In the genomic region with DNA sequence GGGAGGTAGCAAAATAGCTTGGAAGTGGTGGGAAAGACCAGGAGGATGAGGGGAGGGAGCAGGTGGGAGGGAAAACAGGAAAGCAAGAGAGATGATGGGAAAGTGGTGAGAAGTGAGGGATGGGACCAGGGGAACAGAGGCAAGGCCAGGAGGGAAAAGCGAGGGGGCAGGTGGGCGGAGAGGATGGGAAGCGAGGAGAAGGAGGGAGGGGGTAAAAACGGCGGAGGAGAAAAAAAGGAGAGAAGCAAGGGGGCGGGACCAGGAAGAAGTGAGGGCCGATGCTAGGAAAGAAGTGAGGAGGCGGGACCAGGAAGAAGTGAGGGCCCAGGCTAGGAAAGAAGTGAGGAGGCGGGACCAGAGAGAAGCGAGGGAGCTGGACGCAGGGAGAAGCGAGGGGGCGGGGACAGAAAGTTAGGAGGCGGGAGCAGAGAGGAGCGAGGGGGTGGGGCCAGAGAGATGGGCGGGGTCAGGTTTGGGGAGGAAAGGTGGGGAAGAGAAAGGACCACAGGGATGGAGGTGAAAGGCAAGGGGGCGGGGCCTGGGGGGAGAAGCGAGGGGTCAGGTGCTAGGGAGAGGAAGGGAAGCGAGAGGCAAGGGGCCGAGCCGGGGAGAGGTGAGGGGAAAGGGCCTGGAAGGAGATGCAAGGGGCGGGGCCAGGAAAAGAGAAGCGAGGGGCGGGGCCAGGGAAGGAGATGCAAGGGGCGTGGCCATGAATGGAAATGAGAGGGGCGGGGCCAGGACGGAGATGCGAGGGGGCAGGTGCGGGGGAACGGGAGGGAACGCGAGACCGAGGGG, we compare ENCODE assay signal across 8 cellular contexts. TPM values are rescaled to one million over a fixed set of nuclear protein-coding genes. Genes with fewer than 3 reads are reported as not detected.
DNase-seq lines count a peak whose midpoint lies in the region; ATAC-seq, FAIRE-seq and TF ChIP-seq lines count a peak whose summit lies in the region.

No MANE protein-coding gene starts in this region.

- peaks cover 49% of the 10 kb centered on the region for H3K79me2 ChIP-seq in HCT116 (ENCODE audit: insufficient read depth, low read length)

- CTCF ChIA-PET in HCT116 (lab: Charles Lee): no interaction called here

- no peak for TF ChIP-seq CTCF in HCT116 (IDR thresholded peaks at IDR 0.05 in 2 of 3, conservative IDR thresholded peaks at IDR 0.05 in 1 of 3; ENCODE audit: borderline replicate concordance in 1 of 3, insufficient read depth in 1 of 3, low read depth in 2 of 3, low read length in 2 of 3)
- no peak for TF ChIP-seq CTCF in kidney (IDR thresholded peaks at IDR 0.05; ENCODE audit: borderline replicate concordance, extremely low read depth, insufficient read depth)

- POLR2A ChIA-PET in HCT116 (lab: Charles Lee): interaction anchor here (0.6 to 1.0 kb wide), 4 partner anchors 20 to 131 kb away, joined by 3 to 4 read pairs (median 3); no protein-coding TSS in a partner anchor

- H3K27ac ChIP-seq in HCT116 (ENCODE audit: low read depth, low read length) (peak overlapping the region; percentile 60), kidney (ENCODE audit: low read depth in 2 of 2, low read length in 2 of 2) (peak overlapping the region; percentile 89 to 97)

- H3K9ac ChIP-seq in HCT116 (ENCODE audit: low read length): no peak overlapping the region
- H3K9ac ChIP-seq in kidney (ENCODE audit: low read length in 2 of 2): no peak overlapping the region

- H3K4me3 ChIP-seq in HCT116 (replicated peaks in 1 of 2; ENCODE audit: low read depth in 1 of 2, low read length in 2 of 2): peak overlapping the region; percentile 61 to 66
- peak overlapping the region; percentile 65 to 70 for H3K4me3 ChIP-seq in kidney (ENCODE audit: low read length in 2 of 2)

- H3K9me2 ChIP-seq in HCT116 (ENCODE audit: insufficient read depth): no peaks in the 10 kb centered on the region

- no TSS peak for BruUV-seq in HCT116 (replicated peaks; lab: Mats Ljungman, UMichigan)

- no peak overlapping the region for H2AFZ ChIP-seq in HCT116 (ENCODE audit: low read depth, low read length, poor library complexity, severe bottlenecking)

- RAD21 ChIA-PET in HCT116 (lab: Charles Lee; ENCODE audit: low non-redundant PET in 1 of 2, low total read pairs in 2 of 2, uncharacterized antibody in 2 of 2, unreplicated experiment in 2 of 2): interaction anchor here in 1 of 2 experiments (0.6 kb wide), 1 partner anchor 107 kb away, joined by 3 read pairs; no protein-coding TSS in a partner anchor

- no peak for TF ChIP-seq RAD21 in HCT116 (IDR thresholded peaks at IDR 0.05; ENCODE audit: low read depth)

- H3K4me1 ChIP-seq in HCT116 (ENCODE audit: control insufficient read depth in 1 of 2, insufficient read depth in 2 of 2, low read length in 2 of 2) (peaks cover 4 to 28% of the 10 kb centered on the region in 2 experiments; a peak in 3 of 4 replicates), kidney (ENCODE audit: control insufficient read depth in 1 of 2, insufficient read depth in 1 of 2, low read depth in 1 of 2, low read length in 2 of 2) (peaks cover 8 to 11% of the 10 kb centered on the region in 2 donors)

- no peaks in the 10 kb centered on the region for H3K36me3 ChIP-seq in HCT116 (ENCODE audit: control insufficient read depth in 1 of 2, insufficient read depth in 2 of 2, low read length in 2 of 2)
- H3K36me3 ChIP-seq in kidney (ENCODE audit: control insufficient read depth in 1 of 2, insufficient read depth in 2 of 2, low read length in 2 of 2): no peaks in the 10 kb centered on the region

- peak overlapping the region; percentile 77 for H3K4me2 ChIP-seq in HCT116 (ENCODE audit: low read length)

- peak; percentile 76 for ATAC-seq in HCT116

- H3K27me3 ChIP-seq in HCT116 (ENCODE audit: insufficient read depth, low read length): no peaks in the 10 kb centered on the region

- intact Hi-C loops in HCT116 (cut with micrococcal nuclease): loop anchor here (1.0 kb wide), 1 partner anchor 87 kb away; no protein-coding TSS in a partner anchor
- intact Hi-C loops in kidney (cut with DNase I): no loop called here

- DNase-seq in CD1c-positive myeloid dendritic cell (ENCODE audit: extremely low spot score): peak; percentile 92
- peak; percentile 78 for DNase-seq in HCT116 (ENCODE audit: low read depth, low spot score)
- peak; percentile 79 for DNase-seq in NCI-H345 (lab: John Stamatoyannopoulos, UW)
- peak; percentile 84 for DNase-seq in activated CD4-positive, alpha-beta T cell treated with anti-CD3 and anti-CD28 coated beads for 1 hour
- peak; percentile 90 for DNase-seq in cerebellar cortex (ENCODE audit: low spot score)
- DNase-seq in kidney: peak; percentile 98
- DNase-seq in stimulated activated CD4-positive, alpha-beta T cell treated with anti-CD3 and anti-CD28 coated beads, Interleukin-12 subunit alpha, Interleukin-12 subunit beta, amount 100 ng/mL, for 4 hours: peak; percentile 83
- DNase-seq in OCI-M2 (lab: John Stamatoyannopoulos, UW; ENCODE audit: unreplicated experiment): no peak

- no peak for TF ChIP-seq POLR2A in HCT116 (IDR thresholded peaks at IDR 0.05; ENCODE audit: borderline replicate concordance, extremely low read depth, insufficient read depth, insufficient read length)

- no peak for FAIRE-seq in kidney (lab: Jason Lieb, UNC)

- H3K9me3 ChIP-seq in HCT116 (ENCODE audit: control insufficient read depth in 1 of 2, insufficient read depth in 1 of 2, low read depth in 1 of 2, low read length in 2 of 2) (no peaks in the 10 kb centered on the region), kidney (ENCODE audit: control insufficient read depth in 1 of 2, low read length in 2 of 2) (no peaks in the 10 kb centered on the region)

- peaks cover 14% of the 10 kb centered on the region; the same call in 1 of the 2 replicates for H4K20me1 ChIP-seq in HCT116 (ENCODE audit: insufficient read depth)

TF ChIP-seq in HCT116, 20 proteins besides CTCF, POLR2A, EP300 and RAD21:
- TF ChIP-seq, protein P1, sequence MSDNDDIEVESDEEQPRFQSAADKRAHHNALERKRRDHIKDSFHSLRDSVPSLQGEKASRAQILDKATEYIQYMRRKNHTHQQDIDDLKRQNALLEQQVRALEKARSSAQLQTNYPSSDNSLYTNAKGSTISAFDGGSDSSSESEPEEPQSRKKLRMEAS (IDR thresholded peaks at IDR 0.05): no peak
- TF ChIP-seq EZH2 (IDR thresholded peaks at IDR 0.05) (no peak), FOSL1 (IDR thresholded peaks at IDR 0.05; ENCODE audit: low read depth) (no peak), TCF7L2 (IDR thresholded peaks at IDR 0.05; ENCODE audit: borderline replicate concordance, extremely low read depth, insufficient read depth, insufficient read length) (no peak)
- TF ChIP-seq, protein P2, sequence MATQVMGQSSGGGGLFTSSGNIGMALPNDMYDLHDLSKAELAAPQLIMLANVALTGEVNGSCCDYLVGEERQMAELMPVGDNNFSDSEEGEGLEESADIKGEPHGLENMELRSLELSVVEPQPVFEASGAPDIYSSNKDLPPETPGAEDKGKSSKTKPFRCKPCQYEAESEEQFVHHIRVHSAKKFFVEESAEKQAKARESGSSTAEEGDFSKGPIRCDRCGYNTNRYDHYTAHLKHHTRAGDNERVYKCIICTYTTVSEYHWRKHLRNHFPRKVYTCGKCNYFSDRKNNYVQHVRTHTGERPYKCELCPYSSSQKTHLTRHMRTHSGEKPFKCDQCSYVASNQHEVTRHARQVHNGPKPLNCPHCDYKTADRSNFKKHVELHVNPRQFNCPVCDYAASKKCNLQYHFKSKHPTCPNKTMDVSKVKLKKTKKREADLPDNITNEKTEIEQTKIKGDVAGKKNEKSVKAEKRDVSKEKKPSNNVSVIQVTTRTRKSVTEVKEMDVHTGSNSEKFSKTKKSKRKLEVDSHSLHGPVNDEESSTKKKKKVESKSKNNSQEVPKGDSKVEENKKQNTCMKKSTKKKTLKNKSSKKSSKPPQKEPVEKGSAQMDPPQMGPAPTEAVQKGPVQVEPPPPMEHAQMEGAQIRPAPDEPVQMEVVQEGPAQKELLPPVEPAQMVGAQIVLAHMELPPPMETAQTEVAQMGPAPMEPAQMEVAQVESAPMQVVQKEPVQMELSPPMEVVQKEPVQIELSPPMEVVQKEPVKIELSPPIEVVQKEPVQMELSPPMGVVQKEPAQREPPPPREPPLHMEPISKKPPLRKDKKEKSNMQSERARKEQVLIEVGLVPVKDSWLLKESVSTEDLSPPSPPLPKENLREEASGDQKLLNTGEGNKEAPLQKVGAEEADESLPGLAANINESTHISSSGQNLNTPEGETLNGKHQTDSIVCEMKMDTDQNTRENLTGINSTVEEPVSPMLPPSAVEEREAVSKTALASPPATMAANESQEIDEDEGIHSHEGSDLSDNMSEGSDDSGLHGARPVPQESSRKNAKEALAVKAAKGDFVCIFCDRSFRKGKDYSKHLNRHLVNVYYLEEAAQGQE (IDR thresholded peaks at IDR 0.05; ENCODE audit: low read depth): no peak

RNA-seq across cellular contexts. Expression of a gene that starts 1.0 kb away (rescaled TPM):
- total RNA-seq in HCT116 (2021; ENCODE audit: unreplicated experiment) (24.6 TPM), kidney (29.8 TPM)
- 12.8 and 17.1 TPM in 2 replicates for polyA plus RNA-seq in HCT116 (2012)
- 6.3 TPM for polyA plus RNA-seq in kidney (ENCODE audit: insufficient read depth, low read depth, low replicate concordance)
